15 cellular contexts compared by ENCODE assay signal in the genomic region with DNA sequence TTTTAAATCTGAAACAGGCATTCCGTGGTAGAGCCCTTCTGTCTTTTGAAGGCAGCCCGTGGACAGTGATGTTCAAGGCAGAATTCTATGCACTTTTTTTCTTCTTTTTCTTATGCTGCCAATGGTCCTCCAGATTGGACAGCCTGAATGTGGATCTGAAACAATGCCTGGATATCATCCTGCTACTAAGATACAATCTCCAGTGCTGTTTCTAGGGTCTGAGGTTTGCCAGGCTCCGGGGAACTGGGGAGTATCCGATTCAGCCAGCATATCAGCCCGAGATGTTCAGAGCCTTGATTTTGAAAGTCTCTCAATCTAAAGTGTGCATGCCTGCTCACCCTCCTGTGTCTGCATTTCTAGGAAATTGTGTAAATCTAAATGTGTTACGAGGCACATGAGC.
DNase-seq lines count a peak whose midpoint lies in the region; ATAC-seq and TF ChIP-seq lines count a peak whose summit lies in the region.
"Had no signal": no experiment of that assay in that cellular context is flagged by ENCODE, and none has a peak within 500 bp of the region (broad histone marks: within the 10 kb centered on the region; RNA-seq: fewer than 3 reads in every experiment).

No MANE protein-coding gene starts in this region.

- H3K23ac ChIP-seq in mesendoderm (ENCODE audit: low read length) = no peak overlapping the region

- H3K9me3 ChIP-seq in heart right ventricle = no peaks in the 10 kb centered on the region
- H3K9me3 ChIP-seq in right atrium auricular region = no peaks in the 10 kb centered on the region
- H3K9me3 ChIP-seq: A549 had no signal

- ATAC-seq in heart right ventricle (peak in 3 of 8 donors; percentile 17 to 53 (median 34)), HG03521 (IDR thresholded peaks at IDR 0.05; ENCODE audit: unreplicated experiment) (no peak), GM21360 (IDR thresholded peaks at IDR 0.05; ENCODE audit: unreplicated experiment) (no peak)
- ATAC-seq: A549; CD8-positive, alpha-beta T cell; GM23338 had no signal

- H3K4me2 ChIP-seq in mesendoderm (ENCODE audit: low read length) = no peak overlapping the region
- H3K4me2 ChIP-seq: A549, GM23338 had no signal

- no peaks in the 10 kb centered on the region for H3K79me2 ChIP-seq in mesendoderm (ENCODE audit: control insufficient read depth, insufficient read depth, low read length)

- H3K9ac ChIP-seq in mesendoderm (ENCODE audit: low read length) = no peak overlapping the region

- no peak overlapping the region for H4K8ac ChIP-seq in mesendoderm (ENCODE audit: low read depth, low read length)

- no peaks in the 10 kb centered on the region for H3K27me3 ChIP-seq in heart right ventricle
- no peaks in the 10 kb centered on the region for H3K27me3 ChIP-seq in right atrium auricular region
- no peaks in the 10 kb centered on the region for H3K27me3 ChIP-seq in mesendoderm (ENCODE audit: insufficient read depth, low read length, poor library complexity)

- TF ChIP-seq CTCF in heart right ventricle (IDR thresholded peaks at IDR 0.05) = no peak
- TF ChIP-seq CTCF in right atrium auricular region (IDR thresholded peaks at IDR 0.05) = no peak

- H3K4me1 ChIP-seq in heart right ventricle = peaks cover 0 to 38% (median 21%) of the 10 kb centered on the region in 9 donors
- no peaks in the 10 kb centered on the region for H3K4me1 ChIP-seq in right atrium auricular region
- H3K4me1 ChIP-seq in mesendoderm (ENCODE audit: control insufficient read depth, low read depth, low read length) = peaks cover 13% of the 10 kb centered on the region
- H3K4me1 ChIP-seq: A549 had no signal

- no peak overlapping the region for H2BK15ac ChIP-seq in mesendoderm (replicated peaks; ENCODE audit: low read depth)

- WGBS in heart right ventricle, 2 donors = 23 to 43% methylated on average over 6 of the region's 6 CpGs
- no CpG with 5 or more reads among the region's 6 CpGs for WGBS in mesendoderm (ENCODE audit: extremely low coverage, insufficient coverage, low lambda C conversion rate)

- no peak overlapping the region for H2BK120ac ChIP-seq in mesendoderm (ENCODE audit: low read depth, low read length)

- H2BK5ac ChIP-seq in mesendoderm (ENCODE audit: low read length) = no peak overlapping the region

- H4K5ac ChIP-seq in mesendoderm (ENCODE audit: low read length) = no peak overlapping the region

- H3K27ac ChIP-seq in heart right ventricle (peak overlapping the region in 8 of 10 donors; percentile 38 to 93 (median 80)), right atrium auricular region (no peak overlapping the region), mesendoderm (ENCODE audit: low read depth, low read length) (peak overlapping the region; percentile 0)
- H3K27ac ChIP-seq: A549 had no signal

- H3K79me1 ChIP-seq in mesendoderm (ENCODE audit: low read length) = no peaks in the 10 kb centered on the region

- H3K4me3 ChIP-seq in heart right ventricle (no peak overlapping the region), right atrium auricular region (no peak overlapping the region), mesendoderm (ENCODE audit: low read length) (no peak overlapping the region)
- H3K4me3 ChIP-seq: A549, GM23338 had no signal

- H3K56ac ChIP-seq in mesendoderm (ENCODE audit: low read length) = no peak overlapping the region

- DNase-seq in heart right ventricle = no peak
- no peak for DNase-seq in right atrium auricular region (ENCODE audit: low spot score)
- DNase-seq in amniotic epithelial cell (ENCODE audit: low read depth) = peak; percentile 47
- no peak for DNase-seq in mesendoderm
- no peak for DNase-seq in HCEC 1CT
- DNase-seq: CD8-positive, alpha-beta T cell; COR-L47; DMS153; DMS79 treated with DMSO at 0.1 percent for 48 hours; EL; H7 had no signal

- peaks cover 0 to 6% (median 0%) of the 10 kb centered on the region in 9 donors for H3K36me3 ChIP-seq in heart right ventricle
- no peaks in the 10 kb centered on the region for H3K36me3 ChIP-seq in right atrium auricular region
- H3K36me3 ChIP-seq in mesendoderm (ENCODE audit: control insufficient read depth, insufficient read depth, low read length) = no peaks in the 10 kb centered on the region

- H3K18ac ChIP-seq in mesendoderm (ENCODE audit: low read length) = peak overlapping the region; percentile 32

- intact Hi-C loops in heart right ventricle (cut with DNase I) = loop anchor here in 1 of 10 donors (10.0 kb wide), 1 partner anchor 63 kb away; no protein-coding TSS in a partner anchor

- H2AK5ac ChIP-seq in mesendoderm (ENCODE audit: low read length) = no peak overlapping the region

- no peak overlapping the region for H3K4ac ChIP-seq in mesendoderm (ENCODE audit: low read depth, low read length)

Comparison
In these comparisons a context has a peak if more than half of its experiments do, and no peak if none do; other contexts are left out.
1. H3K27ac ChIP-seq: peak in heart right ventricle (8 of 10) and mesendoderm (single experiment); none in right atrium auricular region (0 of 2).